Comparison of ENCODE assay signal across 16 cellular contexts in the genomic region with DNA sequence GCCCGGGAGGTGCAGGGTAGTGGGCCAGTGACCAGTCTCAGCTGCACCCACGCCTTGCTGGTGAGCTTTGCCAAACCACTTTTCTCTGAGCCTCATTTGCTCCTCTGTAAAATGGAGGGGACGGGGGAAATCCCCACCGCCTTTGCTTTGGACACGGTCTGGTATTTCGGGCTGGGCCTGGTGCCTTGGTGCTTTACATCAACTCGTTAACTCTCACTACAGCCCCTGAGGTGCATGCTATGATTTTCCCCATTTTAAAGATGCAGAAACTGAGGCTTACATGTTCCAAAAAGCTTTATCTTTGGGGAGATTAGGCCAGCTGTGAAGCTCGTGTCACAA.
DNase-seq lines count a peak whose midpoint lies in the region; ATAC-seq and TF ChIP-seq lines count a peak whose summit lies in the region.
"Had no signal": no experiment of that assay in that cellular context is flagged by ENCODE, and none has a peak within 500 bp of the region (broad histone marks: within the 10 kb centered on the region; RNA-seq: fewer than 3 reads in every experiment).

No MANE protein-coding gene starts in this region.

- peak overlapping the region; percentile 22; the same call in 1 of the 2 replicates for H3K9ac ChIP-seq in OCI-LY3 (ENCODE audit: low read length)

- peaks cover 18% of the 10 kb centered on the region for H3K4me1 Mint-ChIP-seq in stimulated activated memory B cell treated with anti-CD40 and anti-IgM and Interleukin-4, amounts not matched to agents 10 μg/mL and 1 μg/mL and 100 μg/mL, for 72 hours

- intact Hi-C loops in esophagus squamous epithelium (cut with DNase I): no loop called here

- H2AFZ ChIP-seq in OCI-LY3 (ENCODE audit: low read depth, low read length): peak overlapping the region; percentile 66; the same call in 1 of the 2 replicates

- H3K36me3 Mint-ChIP-seq in stimulated activated memory B cell treated with anti-CD40 and anti-IgM and Interleukin-4, amounts not matched to agents 10 μg/mL and 1 μg/mL and 100 μg/mL, for 72 hours: peaks cover 34% of the 10 kb centered on the region
- H3K36me3 Mint-ChIP-seq: CD14-positive monocyte; CD8-positive, alpha-beta T cell had no signal

- peak overlapping the region; percentile 55 for H3K27ac Mint-ChIP-seq in stimulated activated memory B cell treated with anti-CD40 and anti-IgM and Interleukin-4, amounts not matched to agents 10 μg/mL and 1 μg/mL and 100 μg/mL, for 72 hours
- H3K27ac Mint-ChIP-seq: CD14-positive monocyte; CD8-positive, alpha-beta T cell; H9 had no signal

- WGBS in esophagus squamous epithelium, 2 donors: 46 to 57% methylated on average over 6 to 7 of the region's 8 CpGs
- 60 to 66% methylated on average over 8 of the region's 8 CpGs for WGBS in tibial nerve, 2 donors

- H3K36me3 ChIP-seq in OCI-LY3 (replicated peaks; ENCODE audit: low read depth, low read length): no peaks in the 10 kb centered on the region
- no peaks in the 10 kb centered on the region for H3K36me3 ChIP-seq in esophagus squamous epithelium
- H3K36me3 ChIP-seq in tibial nerve: no peaks in the 10 kb centered on the region

- H3K27ac ChIP-seq in OCI-LY3 (ENCODE audit: low read length) (peak overlapping the region; percentile 15; the same call in 1 of the 2 replicates), esophagus squamous epithelium (no peak overlapping the region), tibial nerve (no peak overlapping the region)
- H3K27ac ChIP-seq: HL-60 had no signal

- no peaks in the 10 kb centered on the region for H4K20me1 ChIP-seq in OCI-LY3 (ENCODE audit: insufficient read depth, low read length)

- no peaks in the 10 kb centered on the region for H3K27me3 Mint-ChIP-seq in stimulated activated memory B cell treated with anti-CD40 and anti-IgM and Interleukin-4, amounts not matched to agents 10 μg/mL and 1 μg/mL and 100 μg/mL, for 72 hours

- H3K4me1 ChIP-seq in OCI-LY3 (ENCODE audit: low read length) (peaks cover 16% of the 10 kb centered on the region), esophagus squamous epithelium (no peaks in the 10 kb centered on the region), tibial nerve (no peaks in the 10 kb centered on the region)

- no peaks in the 10 kb centered on the region for H3K9me3 Mint-ChIP-seq in stimulated activated memory B cell treated with anti-CD40 and anti-IgM and Interleukin-4, amounts not matched to agents 10 μg/mL and 1 μg/mL and 100 μg/mL, for 72 hours
- H3K9me3 Mint-ChIP-seq: CD8-positive, alpha-beta T cell had no signal

- H3K4me3 ChIP-seq in GM12865 (ENCODE audit: low read depth, low read length) (no peak overlapping the region), OCI-LY3 (ENCODE audit: low read length) (no peak overlapping the region), esophagus squamous epithelium (no peak overlapping the region), tibial nerve (no peak overlapping the region)

- H3K27me3 ChIP-seq in OCI-LY3 (ENCODE audit: low read depth, low read length): no peaks in the 10 kb centered on the region; the same call in 1 of the 2 replicates
- H3K27me3 ChIP-seq in esophagus squamous epithelium: peaks cover 0 to 30% (median 0%) of the 10 kb centered on the region in 4 donors
- peaks cover 0 to 5% of the 10 kb centered on the region in 2 donors for H3K27me3 ChIP-seq in tibial nerve

- peak overlapping the region; percentile 21 for H3K4me2 ChIP-seq in OCI-LY3 (ENCODE audit: low read length)

- no peak for TF ChIP-seq POLR2A in esophagus squamous epithelium (IDR thresholded peaks at IDR 0.05)
- TF ChIP-seq POLR2A in tibial nerve (IDR thresholded peaks at IDR 0.05): no peak

- TF ChIP-seq CTCF in GM12865 (IDR thresholded peaks at IDR 0.05; ENCODE audit: insufficient read depth, low read depth, low read length, missing control alignments): no peak
- TF ChIP-seq CTCF in OCI-LY3 (IDR thresholded peaks at IDR 0.05; ENCODE audit: low read depth, low read length): no peak
- TF ChIP-seq CTCF in esophagus squamous epithelium (IDR thresholded peaks at IDR 0.05): no peak
- no peak for TF ChIP-seq CTCF in tibial nerve (IDR thresholded peaks at IDR 0.05)

- H3K79me2 ChIP-seq in OCI-LY3 (ENCODE audit: low read length): no peaks in the 10 kb centered on the region

- no peak overlapping the region for H3K4me3 Mint-ChIP-seq in stimulated activated memory B cell treated with anti-CD40 and anti-IgM and Interleukin-4, amounts not matched to agents 10 μg/mL and 1 μg/mL and 100 μg/mL, for 72 hours
- H3K4me3 Mint-ChIP-seq: CD14-positive monocyte; CD8-positive, alpha-beta T cell; H9 had no signal

- TF ChIP-seq EP300 in tibial nerve (IDR thresholded peaks at IDR 0.05): no peak

- H3K9me3 ChIP-seq in OCI-LY3 (ENCODE audit: insufficient read depth, low read length) (no peaks in the 10 kb centered on the region), esophagus squamous epithelium (no peaks in the 10 kb centered on the region), tibial nerve (peaks cover 0 to 9% (median 0%) of the 10 kb centered on the region in 4 donors)

- ATAC-seq in stimulated activated memory B cell treated with anti-CD40 and anti-IgM and Interleukin-4, amounts not matched to agents 10 μg/mL and 1 μg/mL and 100 μg/mL, for 72 hours: peak; percentile 84
- no peak for ATAC-seq in HG02759 (IDR thresholded peaks at IDR 0.05; ENCODE audit: unreplicated experiment)
- ATAC-seq: CD8-positive, alpha-beta T cell had no signal

- DNase-seq in GM12865 (ENCODE audit: low read depth): peak; percentile 45
- DNase-seq in germinal center (ENCODE audit: low spot score): peak; percentile 26
- DNase-seq in esophagus squamous epithelium (lab: John Stamatoyannopoulos, UW): no peak
- no peak for DNase-seq in tibial nerve (ENCODE audit: low spot score in 2 of 2)
- DNase-seq: CD8-positive, alpha-beta T cell; COR-L47; DMS153; DMS79 treated with DMSO at 0.1 percent for 48 hours; EL; GOT3; H9 had no signal

Comparison
In these comparisons a context has a peak if more than half of its experiments do, and no peak if none do; other contexts are left out.
1. DNase-seq: peak in GM12865 (single experiment) and germinal center (single experiment); none in esophagus squamous epithelium (single experiment) and tibial nerve (0 of 2).